Comparison of ENCODE assay signal across 8 cellular contexts in the genomic region with DNA sequence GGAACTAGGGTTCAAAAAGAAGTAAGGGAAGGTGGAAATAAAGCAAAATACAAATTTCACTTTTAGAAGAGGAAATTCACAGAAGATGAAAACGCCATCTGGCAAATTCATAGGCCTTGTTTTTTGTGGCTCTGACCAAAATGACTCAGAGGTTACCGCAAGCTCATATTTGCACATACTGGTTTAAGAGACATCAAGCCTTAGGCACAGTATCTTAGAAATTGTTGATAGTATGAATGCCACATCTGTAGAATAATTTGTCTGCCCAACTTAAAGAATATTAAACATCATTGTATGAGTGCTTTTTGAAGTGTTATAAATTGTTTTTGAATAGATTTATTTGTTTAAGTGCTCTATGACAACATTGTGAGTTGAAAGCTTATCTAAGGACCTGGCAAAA. TPM values are rescaled to one million over a fixed set of nuclear protein-coding genes. Genes with fewer than 3 reads are reported as not detected.
DNase-seq lines count a peak whose midpoint lies in the region; ATAC-seq and TF ChIP-seq lines count a peak whose summit lies in the region.

No MANE protein-coding gene starts in this region.

- H4K20me1 ChIP-seq in Loucy (ENCODE audit: insufficient read depth, low read length, poor library complexity, severe bottlenecking), result no peaks in the 10 kb centered on the region

- intact Hi-C loops in esophagus muscularis mucosa (cut with DNase I) (no loop called here), left ventricle myocardium superior (cut with micrococcal nuclease) (no loop called here)

- H3K36me3 ChIP-seq in Loucy (ENCODE audit: insufficient read depth, low read length) (no peaks in the 10 kb centered on the region), esophagus muscularis mucosa (no peaks in the 10 kb centered on the region)

- peak; percentile 90 for ATAC-seq in GM21723 (IDR thresholded peaks at IDR 0.05; ENCODE audit: unreplicated experiment)
- no peak for ATAC-seq in left ventricle myocardium superior

- no peaks in the 10 kb centered on the region for H3K27me3 ChIP-seq in Loucy (ENCODE audit: insufficient read depth, low read length, poor library complexity, severe bottlenecking)
- no peaks in the 10 kb centered on the region for H3K27me3 ChIP-seq in esophagus muscularis mucosa

- DNase-seq in GM13976 (ENCODE audit: low spot score), result peak; percentile 13
- DNase-seq in fibroblast of gingiva (ENCODE audit: low read depth), result peak; percentile 52
- DNase-seq in DMS 273 (lab: John Stamatoyannopoulos, UW; ENCODE audit: unreplicated experiment), result no peak
- DNase-seq in esophagus muscularis mucosa (ENCODE audit: extremely low spot score), result no peak
- DNase-seq in left ventricle myocardium superior, result no peak
- DNase-seq in KG1 (lab: John Stamatoyannopoulos, UW), result no peak

- in situ Hi-C loops in GM13976 (cut with MboI; ENCODE audit: low sequenced_read_pairs, unreplicated experiment), result no loop called here

- TF ChIP-seq CTCF in GM13976 (IDR thresholded peaks at IDR 0.05; ENCODE audit: borderline replicate concordance, control extremely low read depth, extremely low read depth, insufficient read depth, missing control alignments) (no peak), Loucy (conservative IDR thresholded peaks at IDR 0.05; ENCODE audit: low read length) (no peak), esophagus muscularis mucosa (IDR thresholded peaks at IDR 0.05) (no peak)

- peak overlapping the region; percentile 53 for H3K4me2 ChIP-seq in Loucy (ENCODE audit: low read depth, low read length, poor library complexity, severe bottlenecking)

- H3K4me3 ChIP-seq in Loucy (ENCODE audit: low read length, poor library complexity, severe bottlenecking) (no peak overlapping the region), esophagus muscularis mucosa (no peak overlapping the region)

- H3F3A ChIP-seq in Loucy (ENCODE audit: low read depth), result no peaks in the 10 kb centered on the region; the same call in 1 of the 2 replicates

- H3K4me1 ChIP-seq in Loucy (ENCODE audit: insufficient read depth, low read length, poor library complexity, severe bottlenecking) (peaks cover 33% of the 10 kb centered on the region), esophagus muscularis mucosa (no peaks in the 10 kb centered on the region)

- WGBS in esophagus muscularis mucosa, result 34% methylated on average over 2 of the region's 2 CpGs

- no peaks in the 10 kb centered on the region for H3K9me2 ChIP-seq in Loucy (replicated peaks; ENCODE audit: low read depth, low read length)

- H3K9me3 ChIP-seq in Loucy (ENCODE audit: insufficient read depth, low read depth, low read length) (no peaks in the 10 kb centered on the region), esophagus muscularis mucosa (no peaks in the 10 kb centered on the region)

- H3K9ac ChIP-seq in Loucy (ENCODE audit: low read depth, low read length, poor library complexity, severe bottlenecking), result no peak overlapping the region

- no peak overlapping the region for H2AFZ ChIP-seq in Loucy (ENCODE audit: low read length)

- no peak overlapping the region for H3K27ac ChIP-seq in esophagus muscularis mucosa (replicated peaks in 1 of 4)

- H3K79me2 ChIP-seq in Loucy (ENCODE audit: insufficient read depth, low read length), result no peaks in the 10 kb centered on the region

- TF ChIP-seq POLR2A in esophagus muscularis mucosa (IDR thresholded peaks at IDR 0.05; ENCODE audit: low read depth), result no peak

- no peak for TF ChIP-seq EP300 in esophagus muscularis mucosa (IDR thresholded peaks at IDR 0.05)

RNA-seq across cellular contexts. Expression of gene TAAR1, which starts 10.6 kb away (rescaled TPM):
- total RNA-seq in esophagus muscularis mucosa (not detected), left ventricle myocardium superior (not detected)

RNA-seq across cellular contexts. Expression of gene TAAR2, which starts 24.3 kb away (rescaled TPM):
- total RNA-seq in esophagus muscularis mucosa (not detected), left ventricle myocardium superior (not detected)

RNA-seq across cellular contexts. Expression of gene TAAR5, which starts 58.8 kb away (rescaled TPM):
- total RNA-seq in esophagus muscularis mucosa (not detected), left ventricle myocardium superior (not detected)

Comparison
In these comparisons a context has a peak if more than half of its experiments do, and no peak if none do; other contexts are left out.
1. DNase-seq: peak in GM13976 (single experiment) and fibroblast of gingiva (single experiment); none in DMS 273 (single experiment), esophagus muscularis mucosa (single experiment), left ventricle myocardium superior (single experiment) and KG1 (single experiment).